Comparison of ENCODE assay signal across 11 cellular contexts in genomic region chr14:34465069-34465859, GRCh38. TPM values are rescaled to one million over a fixed set of nuclear protein-coding genes. Genes with fewer than 3 reads are reported as not detected.
DNase-seq lines count a peak whose midpoint lies in the region; ATAC-seq, FAIRE-seq and TF ChIP-seq lines count a peak whose summit lies in the region.
"Had no signal": no experiment of that assay in that cellular context is flagged by ENCODE, and none has a peak within 500 bp of the region (broad histone marks: within the 10 kb centered on the region; RNA-seq: fewer than 3 reads in every experiment).

No MANE protein-coding gene starts in this region.

- peaks cover 26 to 27% of the 10 kb centered on the region in 2 experiments for H3K4me1 Mint-ChIP-seq in H9
- peaks cover 27% of the 10 kb centered on the region for H3K4me1 Mint-ChIP-seq in activated T-helper 1 cell treated with anti-CD3 and anti-CD28 coated beads, Interleukin-12 subunit alpha, Interleukin-12 subunit beta, Interleukin-2, Interleukin-4 antibody, amounts not matched to agents 30 ng/mL and 10 ng/mL and 1 ng/mL, durations not matched to agents 14 hours and 24 hours and 36 hours (ENCODE audit: low read depth)

- H4K91ac ChIP-seq in H9 (ENCODE audit: insufficient read length, low read depth, low read length), result no peak overlapping the region

- 79% methylated on average over 2 of the region's 2 CpGs for WGBS in GM12878 (ENCODE audit: insufficient coverage, insufficient replicate concordance, low lambda C conversion rate, missing lambda C conversion rate)
- WGBS in H9 (ENCODE audit: extremely low coverage, insufficient read length, low lambda C conversion rate), result no CpG with 5 or more reads among the region's 2 CpGs

- no peak overlapping the region for H4K8ac ChIP-seq in H9 (replicated peaks; ENCODE audit: insufficient read length, low read depth, low read length)

- no peak overlapping the region for H2AK5ac ChIP-seq in H9 (ENCODE audit: insufficient read length, low read length)

- SMC1A ChIA-PET in GM12878 (lab: Charles Lee; ENCODE audit: uncharacterized antibody, unreplicated experiment), result interaction anchor here (0.6 to 1.0 kb wide), 3 partner anchors 104 to 450 kb away, joined by 3 to 4 read pairs (median 3); no protein-coding TSS in a partner anchor

- peaks cover 8% of the 10 kb centered on the region for H3K23me2 ChIP-seq in H9 (ENCODE audit: insufficient read length, low read depth, low read length, poor library complexity, severe bottlenecking)

- no peaks in the 10 kb centered on the region for H3K79me1 ChIP-seq in H9 (ENCODE audit: insufficient read depth, low read depth, low read length, poor library complexity, severe bottlenecking)

- RAD21 ChIA-PET in GM12878 (lab: Charles Lee; ENCODE audit: unreplicated experiment), result interaction anchor here (1.6 kb wide), 1 partner anchor 133 kb away, joined by 6 read pairs; no protein-coding TSS in a partner anchor

- H2BK12ac ChIP-seq in H9 (ENCODE audit: insufficient read length, low read depth, low read length), result no peak overlapping the region

- ATAC-seq in GM12878 (no peak), lower lobe of right lung (no peak)
- ATAC-seq: effector memory CD8-positive, alpha-beta T cell had no signal

- H3K27me3 Mint-ChIP-seq in H9 (ENCODE audit: low read depth), result no peaks in the 10 kb centered on the region
- H3K27me3 Mint-ChIP-seq in activated T-helper 1 cell treated with anti-CD3 and anti-CD28 coated beads, Interleukin-12 subunit alpha, Interleukin-12 subunit beta, Interleukin-2, Interleukin-4 antibody, amounts not matched to agents 30 ng/mL and 10 ng/mL and 1 ng/mL, durations not matched to agents 14 hours and 24 hours and 36 hours (ENCODE audit: insufficient read depth), result peaks cover 1% of the 10 kb centered on the region
- H3K27me3 Mint-ChIP-seq: effector memory CD8-positive, alpha-beta T cell; type B pancreatic cell had no signal

- peak; percentile 59 for DNase-seq in DMS153 (lab: John Stamatoyannopoulos, UW)
- peak; percentile 27 for DNase-seq in MM.1S
- DNase-seq in GM12878 (ENCODE audit: low read depth, low spot score), result no peak
- DNase-seq in lower lobe of right lung, result no peak
- DNase-seq in H9, result no peak
- DNase-seq in activated T-helper 1 cell treated with anti-CD3 and anti-CD28 coated beads, Interleukin-12 subunit alpha, Interleukin-12 subunit beta, Interleukin-2, Interleukin-4 antibody, amounts not matched to agents 30 ng/mL and 10 ng/mL and 1 ng/mL, durations not matched to agents 14 hours and 24 hours and 36 hours (ENCODE audit: low spot score), result no peak
- DNase-seq in GM19240 (ENCODE audit: insufficient read length, low spot score), result no peak
- DNase-seq in NCI-H2107 (lab: John Stamatoyannopoulos, UW), result no peak
- DNase-seq: effector memory CD8-positive, alpha-beta T cell; NCI-H1436 treated with DMSO at 0.1 percent for 48 hours had no signal

- no peak overlapping the region for H4K5ac ChIP-seq in H9 (ENCODE audit: insufficient read length, low read depth, low read length)

- H2BK5ac ChIP-seq in H9 (ENCODE audit: insufficient read length, low read length), result no peak overlapping the region

- H2BK120ac ChIP-seq in H9 (ENCODE audit: low read depth, low read length, poor library complexity, severe bottlenecking), result no peak overlapping the region

- no peak for TF ChIP-seq EP300 in GM12878 (IDR thresholded peaks at IDR 0.05; ENCODE audit: borderline replicate concordance in 1 of 2, control insufficient read depth in 1 of 2, low read depth in 2 of 2, low read length in 2 of 2)

- no peak overlapping the region for H3K4me3 Mint-ChIP-seq in H9
- no peak overlapping the region for H3K4me3 Mint-ChIP-seq in activated T-helper 1 cell treated with anti-CD3 and anti-CD28 coated beads, Interleukin-12 subunit alpha, Interleukin-12 subunit beta, Interleukin-2, Interleukin-4 antibody, amounts not matched to agents 30 ng/mL and 10 ng/mL and 1 ng/mL, durations not matched to agents 14 hours and 24 hours and 36 hours
- H3K4me3 Mint-ChIP-seq: effector memory CD8-positive, alpha-beta T cell; type B pancreatic cell had no signal

- no peaks in the 10 kb centered on the region for H4K20me1 ChIP-seq in MM.1S (ENCODE audit: insufficient read depth, low read length)
- H4K20me1 ChIP-seq in GM12878 (ENCODE audit: control insufficient read depth, insufficient read depth), result no peaks in the 10 kb centered on the region
- no peaks in the 10 kb centered on the region for H4K20me1 ChIP-seq in H9 (ENCODE audit: control insufficient read depth, insufficient read depth, insufficient read length)

- in situ Hi-C loops in GM12878 (cut with MboI), result no loop called here

- H3K36me3 ChIP-seq in MM.1S (replicated peaks; ENCODE audit: insufficient read depth, low read length), result no peaks in the 10 kb centered on the region
- H3K36me3 ChIP-seq in GM12878 (ENCODE audit: control insufficient read depth in 2 of 2, insufficient read depth in 2 of 2, low read length in 1 of 2), result no peaks in the 10 kb centered on the region
- H3K36me3 ChIP-seq in lower lobe of right lung, result no peaks in the 10 kb centered on the region

- TF ChIP-seq CTCF in MM.1S (IDR thresholded peaks at IDR 0.05; ENCODE audit: low read length) (no peak), GM12878 (IDR thresholded peaks at IDR 0.05 in 2 of 3, conservative IDR thresholded peaks at IDR 0.05 in 1 of 3; ENCODE audit: control insufficient read depth in 2 of 3, extremely low read depth in 1 of 3, insufficient read depth in 1 of 3, low read depth in 3 of 3, low read length in 3 of 3) (no peak), lower lobe of right lung (IDR thresholded peaks at IDR 0.05) (no peak), H9 (conservative IDR thresholded peaks at IDR 0.05) (no peak)

- no peaks in the 10 kb centered on the region for H3K9me2 ChIP-seq in MM.1S (replicated peaks; ENCODE audit: insufficient read depth, low read length)

- H3K56ac ChIP-seq in H9 (ENCODE audit: insufficient read length, low read depth, low read length), result no peak overlapping the region

- H3K4me2 ChIP-seq in MM.1S (ENCODE audit: low read depth, low read length) (peak overlapping the region; percentile 54), GM12878 (ENCODE audit: control insufficient read depth, insufficient read depth) (0 out of 2 replicates have a peak overlapping the region, but pooled peaks have one; percentile 27), H9 (ENCODE audit: insufficient read depth, insufficient read length, low read length) (no peak overlapping the region)

- H3K9me3 Mint-ChIP-seq in H9, result no peaks in the 10 kb centered on the region
- no peaks in the 10 kb centered on the region for H3K9me3 Mint-ChIP-seq in activated T-helper 1 cell treated with anti-CD3 and anti-CD28 coated beads, Interleukin-12 subunit alpha, Interleukin-12 subunit beta, Interleukin-2, Interleukin-4 antibody, amounts not matched to agents 30 ng/mL and 10 ng/mL and 1 ng/mL, durations not matched to agents 14 hours and 24 hours and 36 hours
- H3K9me3 Mint-ChIP-seq: effector memory CD8-positive, alpha-beta T cell; type B pancreatic cell had no signal

- peaks cover 14% of the 10 kb centered on the region for H3K79me2 ChIP-seq in MM.1S (ENCODE audit: low read length)
- H3K79me2 ChIP-seq in GM12878 (ENCODE audit: control insufficient read depth, insufficient read depth, low read length), result peaks cover 16% of the 10 kb centered on the region
- peaks cover 8% of the 10 kb centered on the region; the same call in 1 of the 2 replicates for H3K79me2 ChIP-seq in H9 (ENCODE audit: insufficient read depth, low read length)

- H3K9ac ChIP-seq in MM.1S (ENCODE audit: low read length) (no peak overlapping the region), GM12878 (ENCODE audit: control insufficient read depth, insufficient read depth, low read length) (no peak overlapping the region), H9 (ENCODE audit: extremely low read depth, insufficient read length, low read length) (no peak overlapping the region)

- intact Hi-C loops in GM12878 (cut with micrococcal nuclease; ENCODE audit: unreplicated experiment) (no loop called here), lower lobe of right lung (cut with DNase I) (no loop called here)
- intact Hi-C loops in activated T-helper 1 cell treated with anti-CD3 and anti-CD28 coated beads, Interleukin-12 subunit alpha, Interleukin-12 subunit beta, Interleukin-2, Interleukin-4 antibody, amounts not matched to agents 30 ng/mL and 10 ng/mL and 1 ng/mL, durations not matched to agents 14 hours and 24 hours and 36 hours (cut with micrococcal nuclease), result loop anchor here (10.0 kb wide), 2 partner anchors 250 to 420 kb away; no protein-coding TSS in a partner anchor

- H3K36me3 Mint-ChIP-seq in H9 (ENCODE audit: insufficient read depth in 1 of 3, low read depth in 3 of 3), result no peaks in the 10 kb centered on the region
- H3K36me3 Mint-ChIP-seq in activated T-helper 1 cell treated with anti-CD3 and anti-CD28 coated beads, Interleukin-12 subunit alpha, Interleukin-12 subunit beta, Interleukin-2, Interleukin-4 antibody, amounts not matched to agents 30 ng/mL and 10 ng/mL and 1 ng/mL, durations not matched to agents 14 hours and 24 hours and 36 hours (ENCODE audit: low read depth), result no peaks in the 10 kb centered on the region
- H3K36me3 Mint-ChIP-seq: type B pancreatic cell had no signal

- H3K27ac ChIP-seq in MM.1S (ENCODE audit: low read length), result peak overlapping the region; percentile 13; the same call in 1 of the 2 replicates
- H3K27ac ChIP-seq in GM12878 (ENCODE audit: control insufficient read depth, insufficient read depth), result no peak overlapping the region
- H3K27ac ChIP-seq in lower lobe of right lung, result peak overlapping the region; percentile 32
- H3K27ac ChIP-seq in H9 (ENCODE audit: insufficient read length, low read depth, low read length), result no peak overlapping the region

- H3K27me3 ChIP-seq in MM.1S (replicated peaks; ENCODE audit: insufficient read depth, low read length), result no peaks in the 10 kb centered on the region
- no peaks in the 10 kb centered on the region for H3K27me3 ChIP-seq in GM12878 (replicated peaks in 1 of 2; ENCODE audit: control insufficient read depth in 2 of 2, insufficient read depth in 2 of 2, low read length in 1 of 2)
- H3K27me3 ChIP-seq in lower lobe of right lung (ENCODE audit: low read depth), result no peaks in the 10 kb centered on the region
- no peaks in the 10 kb centered on the region for H3K27me3 ChIP-seq in H9 (ENCODE audit: insufficient read depth, low read length)

- POLR2A ChIA-PET in GM12878 (lab: Charles Lee), result no interaction called here

- H2AFZ ChIP-seq in MM.1S (ENCODE audit: low read length), result peak overlapping the region; percentile 70
- H2AFZ ChIP-seq in GM12878 (ENCODE audit: control insufficient read depth, low read depth, low read length), result peak overlapping the region; percentile 49
- H2AFZ ChIP-seq in H9 (ENCODE audit: low read length), result no peak overlapping the region

- no peak overlapping the region for H2BK15ac ChIP-seq in H9 (ENCODE audit: low read depth, low read length)

- no peak overlapping the region for H3K14ac ChIP-seq in H9 (ENCODE audit: insufficient read depth, low read length)

- no peak for TF ChIP-seq RAD21 in GM12878 (IDR thresholded peaks at IDR 0.05; ENCODE audit: insufficient read depth, low read depth, low read length)

- no peak for TF ChIP-seq POLR2A in GM12878 (IDR thresholded peaks at IDR 0.05; ENCODE audit: low read depth, low read length)

- H3K4me1 ChIP-seq in MM.1S (ENCODE audit: low read length) (peaks cover 12% of the 10 kb centered on the region), GM12878 (ENCODE audit: control insufficient read depth, insufficient read depth, low read length) (no peaks in the 10 kb centered on the region), lower lobe of right lung (peaks cover 15% of the 10 kb centered on the region), H9 (ENCODE audit: insufficient read depth, low read length) (peaks cover 6% of the 10 kb centered on the region)

- H3F3A ChIP-seq in MM.1S (ENCODE audit: insufficient read depth, low read length), result no peaks in the 10 kb centered on the region; the same call in 1 of the 2 replicates

- no peak overlapping the region; the same call in 1 of the 2 replicates for H3K4me3 ChIP-seq in MM.1S (ENCODE audit: low read length)
- H3K4me3 ChIP-seq in GM12878, result no peak overlapping the region
- H3K4me3 ChIP-seq in lower lobe of right lung, result no peak overlapping the region

- H3K27ac Mint-ChIP-seq in H9, result no peak overlapping the region
- H3K27ac Mint-ChIP-seq in activated T-helper 1 cell treated with anti-CD3 and anti-CD28 coated beads, Interleukin-12 subunit alpha, Interleukin-12 subunit beta, Interleukin-2, Interleukin-4 antibody, amounts not matched to agents 30 ng/mL and 10 ng/mL and 1 ng/mL, durations not matched to agents 14 hours and 24 hours and 36 hours, result no peak overlapping the region
- H3K27ac Mint-ChIP-seq: effector memory CD8-positive, alpha-beta T cell; type B pancreatic cell had no signal

- H3K9me3 ChIP-seq in MM.1S (replicated peaks; ENCODE audit: insufficient read depth, low read length) (no peaks in the 10 kb centered on the region), GM12878 (replicated peaks; ENCODE audit: control insufficient read depth, insufficient read depth, low read length) (no peaks in the 10 kb centered on the region), lower lobe of right lung (no peaks in the 10 kb centered on the region), H9 (ENCODE audit: control insufficient read depth, low read depth, low read length) (no peaks in the 10 kb centered on the region)

- CTCF ChIA-PET in GM12878 (lab: Yijun Ruan, JAX), result interaction anchor here (1.0 to 1.2 kb wide), 3 partner anchors 15 to 137 kb away, joined by 3 read pairs; no protein-coding TSS in a partner anchor

- no peak overlapping the region for H3K4ac ChIP-seq in H9 (ENCODE audit: low read depth, low read length)

- H3K18ac ChIP-seq in H9 (ENCODE audit: insufficient read length, low read depth, low read length), result no peak overlapping the region

- H3K23ac ChIP-seq in H9 (ENCODE audit: insufficient read length, low read depth, low read length), result no peak overlapping the region

- BruUV-seq in GM12878 (replicated peaks; lab: Mats Ljungman, UMichigan), result no TSS peak

- peak; percentile 41 for FAIRE-seq in GM12878 (lab: Jason Lieb, UNC)

- no peak overlapping the region for H3T11ph ChIP-seq in H9 (ENCODE audit: low read length)

- no peak overlapping the region for H2BK20ac ChIP-seq in H9 (ENCODE audit: low read depth, low read length, poor library complexity, severe bottlenecking)

RNA-seq across cellular contexts. Expression of gene SPTSSA, which starts 3.2 kb away (rescaled TPM):
- total RNA-seq in GM12878 (2013; cell fraction: nucleolus; rRNA removed), result 7.8 TPM in 2 replicates
- total RNA-seq in GM12878 (2014; rRNA removed) (9.3 and 11.1 TPM in 2 replicates), GM12878 (2014; rRNA removed; fragmentation: Illumina TruSeq; extraction: Trizol) (19.6 and 21.0 TPM in 2 replicates), GM12878 (2021) (14.9 and 16.7 TPM in 2 replicates), lower lobe of right lung (47.6 TPM), H9 (2021) (22.4 and 23.3 TPM in 2 replicates)
- polyA plus RNA-seq in GM12878 (2011; ENCODE audit: low read depth), result 9.9 TPM
- polyA plus RNA-seq in GM12878 (2011; rRNA removed) (37.7 and 49.3 TPM in 2 replicates), GM12878 (2014; fragmentation: Illumina TruSeq; extraction: Trizol) (33.1 and 42.2 TPM in 2 replicates), GM12878 (2014; fragmentation: Nextera tagmentation; extraction: Ambion mirVana) (10 to 100 TPM; 16.4 to 22.9 TPM), GM12878 (2014; rRNA removed) (15.8 and 20.8 TPM in 2 replicates), GM12878 (2016; fragmentation: Nextera tagmentation; extraction: Ambion mirVana) (10 to 100 TPM; 21.1 to 26.0 TPM)
- 27.9 and 36.3 TPM in 2 replicates for polyA plus RNA-seq in GM12878 (2011; cell fraction: cytosol; rRNA removed)
- polyA plus RNA-seq in GM12878 (2011; cell fraction: nucleus; rRNA removed), result 9.5 and 10.9 TPM in 2 replicates
- polyA plus RNA-seq in GM12878 (2012), result 20.5 and 22.1 TPM in 2 replicates
- polyA minus RNA-seq in GM12878 (2011; rRNA and poly(A)+ RNA removed), result 11.6 and 16.2 TPM in 2 replicates
- polyA minus RNA-seq in GM12878 (2011; cell fraction: cytosol; rRNA and poly(A)+ RNA removed), result 5.2 and 5.5 TPM in 2 replicates
- 3.0 and 3.3 TPM in 2 replicates for polyA minus RNA-seq in GM12878 (2011; cell fraction: nucleus; rRNA and poly(A)+ RNA removed)
- total RNA-seq in activated T-helper 1 cell treated with anti-CD3 and anti-CD28 coated beads, Interleukin-12 subunit alpha, Interleukin-12 subunit beta, Interleukin-2, Interleukin-4 antibody, amounts not matched to agents 30 ng/mL and 10 ng/mL and 1 ng/mL, durations not matched to agents 14 hours and 24 hours and 36 hours, result 18.9 and 21.2 TPM in 2 replicates

Comparison
In these comparisons a context has a peak if more than half of its experiments do, and no peak if none do; other contexts are left out.
1. DNase-seq: peak in DMS153 (single experiment) and MM.1S (single experiment); none in GM12878 (single experiment), lower lobe of right lung (single experiment), H9 (single experiment), activated T-helper 1 cell treated with anti-CD3 and anti-CD28 coated beads, Interleukin-12 subunit alpha, Interleukin-12 subunit beta, Interleukin-2, Interleukin-4 antibody, amounts not matched to agents 30 ng/mL and 10 ng/mL and 1 ng/mL, durations not matched to agents 14 hours and 24 hours and 36 hours (single experiment), GM19240 (single experiment) and NCI-H2107 (single experiment).
2. H3K27ac ChIP-seq: peak in MM.1S (single experiment) and lower lobe of right lung (single experiment); none in GM12878 (single experiment) and H9 (single experiment).